ENCODE assay signal across 8 cellular contexts in genomic region chr19:29587518-29587986, GRCh38. TPM values are rescaled to one million over a fixed set of nuclear protein-coding genes. Genes with fewer than 3 reads are reported as not detected.
A peak's percentile ranks its signal among the peaks of the same experiment; 100 is the strongest.
DNase-seq lines count a peak whose midpoint lies in the region; ATAC-seq and TF ChIP-seq lines count a peak whose summit lies in the region.

No MANE protein-coding gene starts in this region.

- H3K36me3 Mint-ChIP-seq in activated CD8-positive, alpha-beta T cell treated with anti-CD3 and anti-CD28 coated beads, Interleukin-2, amount 10 ng/mL, durations not matched to agents 7 days and 5 days (ENCODE audit: low read depth), result peaks cover 5% of the 10 kb centered on the region
- peaks cover 0 to 7% (median 0%) of the 10 kb centered on the region in 5 donors for H3K36me3 Mint-ChIP-seq in naive thymus-derived CD4-positive, alpha-beta T cell

- peaks cover 0 to 9% of the 10 kb centered on the region in 2 donors for H3K4me1 ChIP-seq in naive thymus-derived CD4-positive, alpha-beta T cell (ENCODE audit: control insufficient read depth in 2 of 2, insufficient read depth in 2 of 2, low read length in 2 of 2)
- peaks cover 0 to 2% of the 10 kb centered on the region in 2 donors for H3K4me1 ChIP-seq in neuronal stem cell (ENCODE audit: control insufficient read depth in 2 of 2, insufficient read depth in 1 of 2, low read depth in 1 of 2, low read length in 2 of 2)
- H3K4me1 ChIP-seq in suprapubic skin, result no peaks in the 10 kb centered on the region
- H3K4me1 ChIP-seq in gastroesophageal sphincter, result no peaks in the 10 kb centered on the region

- H3K9me3 Mint-ChIP-seq in activated CD8-positive, alpha-beta T cell treated with anti-CD3 and anti-CD28 coated beads, Interleukin-2, amount 10 ng/mL, durations not matched to agents 7 days and 5 days (ENCODE audit: insufficient read depth), result peaks cover 5% of the 10 kb centered on the region
- peaks cover 0 to 12% (median 2%) of the 10 kb centered on the region in 11 donors for H3K9me3 Mint-ChIP-seq in naive thymus-derived CD4-positive, alpha-beta T cell

- no peak overlapping the region for H3K4me3 Mint-ChIP-seq in activated CD8-positive, alpha-beta T cell treated with anti-CD3 and anti-CD28 coated beads, Interleukin-2, amount 10 ng/mL, durations not matched to agents 7 days and 5 days
- H3K4me3 Mint-ChIP-seq in naive thymus-derived CD4-positive, alpha-beta T cell, result peak overlapping the region in 1 of 10 donors; percentile 32

- ATAC-seq in GM18502 (IDR thresholded peaks at IDR 0.05; ENCODE audit: poor library complexity, unreplicated experiment) (peak; percentile 97), HG03066 (IDR thresholded peaks at IDR 0.05; ENCODE audit: low read depth, unreplicated experiment) (peak; percentile 80), gastroesophageal sphincter (no peak)
- ATAC-seq in activated CD8-positive, alpha-beta T cell treated with anti-CD3 and anti-CD28 coated beads, Interleukin-2, amount 10 ng/mL, durations not matched to agents 7 days and 5 days, result peak; percentile 99
- ATAC-seq in naive thymus-derived CD4-positive, alpha-beta T cell, result peak; percentile 92

- no peaks in the 10 kb centered on the region for H3K9me3 ChIP-seq in naive thymus-derived CD4-positive, alpha-beta T cell (ENCODE audit: control insufficient read depth in 2 of 3, low read length in 3 of 3)
- H3K9me3 ChIP-seq in neuronal stem cell (replicated peaks in 1 of 2; ENCODE audit: control insufficient read depth in 2 of 2, insufficient read depth in 1 of 2, low read depth in 1 of 2, low read length in 2 of 2) (no peaks in the 10 kb centered on the region), suprapubic skin (no peaks in the 10 kb centered on the region), gastroesophageal sphincter (peaks cover 0 to 12% (median 0%) of the 10 kb centered on the region in 3 donors)

- intact Hi-C loops in naive thymus-derived CD4-positive, alpha-beta T cell (cut with micrococcal nuclease), result loop anchor here in 1 of 2 donors (1.0 to 5.0 kb wide), 3 partner anchors 19 to 127 kb away; partner anchors contain the start of genes POP4 and VSTM2B

- H3K36me3 ChIP-seq in naive thymus-derived CD4-positive, alpha-beta T cell (ENCODE audit: control insufficient read depth in 2 of 3, insufficient read depth in 3 of 3, low read length in 3 of 3), result no peaks in the 10 kb centered on the region
- H3K36me3 ChIP-seq in neuronal stem cell (replicated peaks in 1 of 2; ENCODE audit: control insufficient read depth in 2 of 2, insufficient read depth in 2 of 2, low read length in 2 of 2), result no peaks in the 10 kb centered on the region
- no peaks in the 10 kb centered on the region for H3K36me3 ChIP-seq in suprapubic skin
- no peaks in the 10 kb centered on the region for H3K36me3 ChIP-seq in gastroesophageal sphincter

- H3K4me3 ChIP-seq in naive thymus-derived CD4-positive, alpha-beta T cell (ENCODE audit: low read length), result no peak overlapping the region
- no peak overlapping the region for H3K4me3 ChIP-seq in neuronal stem cell (ENCODE audit: low read length in 2 of 2)
- no peak overlapping the region for H3K4me3 ChIP-seq in suprapubic skin
- H3K4me3 ChIP-seq in gastroesophageal sphincter, result no peak overlapping the region

- H4K91ac ChIP-seq in neuronal stem cell (ENCODE audit: low read depth, low read length, poor library complexity), result no peak overlapping the region

- no peak overlapping the region for H3K27ac ChIP-seq in naive thymus-derived CD4-positive, alpha-beta T cell (ENCODE audit: low read depth, low read length)
- H3K27ac ChIP-seq in neuronal stem cell (replicated peaks; ENCODE audit: low read length) (no peak overlapping the region), suprapubic skin (no peak overlapping the region), gastroesophageal sphincter (no peak overlapping the region)

- no peak overlapping the region for H2BK12ac ChIP-seq in neuronal stem cell (ENCODE audit: low read length)

- CTCF ChIA-PET in activated CD8-positive, alpha-beta T cell treated with anti-CD3 and anti-CD28 coated beads, Interleukin-2, amount 10 ng/mL, durations not matched to agents 7 days and 5 days (lab: Charles Lee), result interaction anchor here (1.0 to 1.5 kb wide), 6 partner anchors 13 to 129 kb away, joined by 3 to 8 read pairs (median 4); no protein-coding TSS in a partner anchor
- CTCF ChIA-PET in naive thymus-derived CD4-positive, alpha-beta T cell (lab: Charles Lee), result no interaction called here

- peaks cover 31% of the 10 kb centered on the region for H3K27me3 Mint-ChIP-seq in activated CD8-positive, alpha-beta T cell treated with anti-CD3 and anti-CD28 coated beads, Interleukin-2, amount 10 ng/mL, durations not matched to agents 7 days and 5 days (ENCODE audit: low read depth)
- peaks cover 22 to 45% (median 38%) of the 10 kb centered on the region in 5 donors for H3K27me3 Mint-ChIP-seq in naive thymus-derived CD4-positive, alpha-beta T cell

- TF ChIP-seq CTCF in suprapubic skin (IDR thresholded peaks at IDR 0.05) (no peak), gastroesophageal sphincter (IDR thresholded peaks at IDR 0.05) (no peak)

- no peaks in the 10 kb centered on the region for H3K27me3 ChIP-seq in naive thymus-derived CD4-positive, alpha-beta T cell (ENCODE audit: control insufficient read depth in 2 of 2, insufficient read depth in 2 of 2, low read length in 2 of 2)
- peaks cover 0 to 35% (median 0%) of the 10 kb centered on the region in 3 experiments for H3K27me3 ChIP-seq in neuronal stem cell (ENCODE audit: control insufficient read depth in 3 of 3, insufficient read depth in 3 of 3, low read depth in 1 of 3, low read length in 3 of 3)
- H3K27me3 ChIP-seq in suprapubic skin, result peaks cover 49% of the 10 kb centered on the region
- peaks cover 59% of the 10 kb centered on the region for H3K27me3 ChIP-seq in gastroesophageal sphincter

- TF ChIP-seq EP300 in suprapubic skin (IDR thresholded peaks at IDR 0.05) (no peak), gastroesophageal sphincter (IDR thresholded peaks at IDR 0.05) (no peak)

- H3K27ac Mint-ChIP-seq in activated CD8-positive, alpha-beta T cell treated with anti-CD3 and anti-CD28 coated beads, Interleukin-2, amount 10 ng/mL, durations not matched to agents 7 days and 5 days, result peak overlapping the region; percentile 47
- peak overlapping the region in 3 of 9 donors; percentile 4 to 88 (median 6) for H3K27ac Mint-ChIP-seq in naive thymus-derived CD4-positive, alpha-beta T cell

- H3K9ac ChIP-seq in neuronal stem cell (ENCODE audit: low read depth, low read length, poor library complexity), result no peak overlapping the region

- TF ChIP-seq POLR2A in suprapubic skin (IDR thresholded peaks at IDR 0.05) (no peak), gastroesophageal sphincter (IDR thresholded peaks at IDR 0.05) (no peak)

- no peak overlapping the region for H3K18ac ChIP-seq in neuronal stem cell (ENCODE audit: low read length)

- H2AFZ ChIP-seq in neuronal stem cell (ENCODE audit: low read length), result no peak overlapping the region

- H4K8ac ChIP-seq in neuronal stem cell (ENCODE audit: low read depth, low read length), result no peak overlapping the region

- WGBS in neuronal stem cell (ENCODE audit: extremely low coverage in 2 of 2, insufficient read length in 2 of 2, insufficient replicate concordance in 1 of 2), 2 donors, result no CpG with 5 or more reads among the region's 2 CpGs
- 57% methylated on average over 2 of the region's 2 CpGs for WGBS in suprapubic skin
- 46 to 69% methylated on average over 2 of the region's 2 CpGs for WGBS in gastroesophageal sphincter (ENCODE audit: low coverage in 1 of 2), 2 donors

- no peak overlapping the region for H2BK5ac ChIP-seq in neuronal stem cell (ENCODE audit: low read length)

- H2BK120ac ChIP-seq in neuronal stem cell (ENCODE audit: low read depth, low read length), result no peak overlapping the region

- POLR2A ChIA-PET in activated CD8-positive, alpha-beta T cell treated with anti-CD3 and anti-CD28 coated beads, Interleukin-2, amount 10 ng/mL, durations not matched to agents 7 days and 5 days (lab: Charles Lee), result interaction anchor here (3.1 kb wide), 1 partner anchor 18 kb away, joined by 26 read pairs; the partner anchor contains the start of gene POP4
- POLR2A ChIA-PET in naive thymus-derived CD4-positive, alpha-beta T cell (lab: Charles Lee), result no interaction called here

- no peak overlapping the region for H2BK15ac ChIP-seq in neuronal stem cell (ENCODE audit: low read length)

- no peak overlapping the region for H3K23ac ChIP-seq in neuronal stem cell (ENCODE audit: low read depth, low read length, poor library complexity)

- H3K4ac ChIP-seq in neuronal stem cell (ENCODE audit: low read length), result no peak overlapping the region

- H2AK5ac ChIP-seq in neuronal stem cell (ENCODE audit: low read depth, low read length), result no peak overlapping the region

- peak; percentile 83 for DNase-seq in activated CD8-positive, alpha-beta T cell treated with anti-CD3 and anti-CD28 coated beads, Interleukin-2, amount 10 ng/mL, durations not matched to agents 7 days and 5 days
- peak in 1 of 9 donors; percentile 69 for DNase-seq in naive thymus-derived CD4-positive, alpha-beta T cell
- DNase-seq in neuronal stem cell (ENCODE audit: low spot score) (no peak), suprapubic skin (ENCODE audit: low spot score in 2 of 2) (no peak), ureter (ENCODE audit: low spot score) (no peak)

- H3K4me1 Mint-ChIP-seq in activated CD8-positive, alpha-beta T cell treated with anti-CD3 and anti-CD28 coated beads, Interleukin-2, amount 10 ng/mL, durations not matched to agents 7 days and 5 days (ENCODE audit: low read depth), result peaks cover 19% of the 10 kb centered on the region
- H3K4me1 Mint-ChIP-seq in naive thymus-derived CD4-positive, alpha-beta T cell, result peaks cover 0 to 33% (median 0%) of the 10 kb centered on the region in 7 donors

- H3K4me2 ChIP-seq in neuronal stem cell (ENCODE audit: insufficient read depth, low read length, poor library complexity, severe bottlenecking), result no peak overlapping the region

- no peaks in the 10 kb centered on the region for H3K79me1 ChIP-seq in neuronal stem cell (ENCODE audit: low read depth, low read length)

- H3K14ac ChIP-seq in neuronal stem cell (ENCODE audit: low read length), result no peak overlapping the region

RNA-seq across cellular contexts. Expression of gene POP4, which starts 18.5 kb away (rescaled TPM):
- 100 to 1,000 TPM; 101 to 103 TPM for total RNA-seq in activated CD8-positive, alpha-beta T cell treated with anti-CD3 and anti-CD28 coated beads, Interleukin-2, amount 10 ng/mL, durations not matched to agents 7 days and 5 days
- total RNA-seq in naive thymus-derived CD4-positive, alpha-beta T cell, result 10 to 100 TPM; 45.3 to 99.1 (median 53.4) TPM
- 100 to 1,000 TPM; 137 to 156 TPM for polyA plus RNA-seq in naive thymus-derived CD4-positive, alpha-beta T cell
- polyA plus RNA-seq in neuronal stem cell (2013, experiment 1 of 2), result 56.9 TPM
- polyA plus RNA-seq in neuronal stem cell (2013, experiment 2 of 2), result 56.6 TPM
- 10 to 100 TPM; 35.4 to 76.8 (median 62.6) TPM for total RNA-seq in suprapubic skin
- total RNA-seq in ureter, result 61.5 TPM
- total RNA-seq in gastroesophageal sphincter, result 10 to 100 TPM; 41.4 to 79.7 (median 61.7) TPM
